33 cellular contexts compared by ENCODE assay signal in genomic region chr1:15217654-15218053, GRCh38. TPM values are rescaled to one million over a fixed set of nuclear protein-coding genes. Genes with fewer than 3 reads are reported as not detected.
"Had no signal": no experiment of that assay in that cellular context is flagged by ENCODE, and none has a peak within 500 bp of the region (broad histone marks: within the 10 kb centered on the region; RNA-seq: fewer than 3 reads in every experiment).

No MANE protein-coding gene starts in this region.

- DNase-seq: activated B cell treated with CpG ODN at 0.5 μM for 24 hours; activated CD4-positive, alpha-beta memory T cell treated with anti-CD3 and anti-CD28 coated beads for 36 hours; activated CD4-positive, alpha-beta T cell treated with anti-CD3 and anti-CD28 coated beads for 4 hours; activated CD4-positive, alpha-beta T cell treated with anti-CD3 and anti-CD28 coated beads, Interleukin-2, amount 50 U/mL, for 1 hour; activated CD4-positive, CD25-positive, alpha-beta regulatory T cell treated with anti-CD3 and anti-CD28 coated beads, Interleukin-2, amount 50 U/mL, for 72 hours; activated CD8-positive, alpha-beta memory T cell treated with anti-CD3 and anti-CD28 coated beads, Interleukin-2, amount 50 U/mL, for 4 hours; activated naive CD4-positive, alpha-beta T cell; activated naive CD4-positive, alpha-beta T cell treated with anti-CD3 and anti-CD28 coated beads, Interleukin-2, amount 50 U/mL, for 16 hours; activated naive CD8-positive, alpha-beta T cell treated with anti-CD3 and anti-CD28 coated beads for 36 hours; activated T-cell treated with anti-CD3 and anti-CD28 coated beads for 4 hours; activated T-cell treated with anti-CD3 and anti-CD28 coated beads, Interleukin-2, amount 50 U/mL, for 4 hours; amniotic stem cell; aorta; brain microvascular endothelial cell; central memory CD4-positive, alpha-beta T cell; MM.1S; MV-4-11; NCI-H1092; NCI-H1436 treated with DMSO at 0.1 percent for 48 hours; NCI-H1694 treated with DMSO at 0.1 percent for 48 hours; NCI-H2029; NCI-H345; NCI-H510A; NCI-H526; NCI-H748 treated with DMSO at 0.1 percent for 48 hours; NK-92 treated with Interleukin-12 subunit alpha and Interleukin-12 subunit beta, amount 100 ng/mL, for 24 hours; SHP77; SJCRH30; T1000 had no signal

- H3K9me3 Mint-ChIP-seq: activated B cell treated with CpG ODN at 0.5 μM for 24 hours; activated CD4-positive, alpha-beta memory T cell treated with anti-CD3 and anti-CD28 coated beads for 36 hours; activated naive CD8-positive, alpha-beta T cell treated with anti-CD3 and anti-CD28 coated beads for 36 hours; activated T-cell treated with anti-CD3 and anti-CD28 coated beads, Interleukin-2, amount 50 U/mL, for 4 hours; activated T-helper 1 cell treated with anti-CD3 and anti-CD28 coated beads, Interleukin-12 subunit alpha, Interleukin-12 subunit beta, Interleukin-2, Interleukin-4 antibody, amounts not matched to agents 30 ng/mL and 10 ng/mL and 1 ng/mL, durations not matched to agents 14 hours and 24 hours and 36 hours had no signal

- H3K4me2 ChIP-seq: KMS-11 had no signal

- H3K27me3 ChIP-seq: brain microvascular endothelial cell, SJCRH30 had no signal

- H3K27ac Mint-ChIP-seq: activated B cell treated with CpG ODN at 0.5 μM for 24 hours; activated CD4-positive, alpha-beta memory T cell treated with anti-CD3 and anti-CD28 coated beads for 36 hours; activated naive CD8-positive, alpha-beta T cell treated with anti-CD3 and anti-CD28 coated beads for 36 hours; activated T-helper 1 cell treated with anti-CD3 and anti-CD28 coated beads, Interleukin-12 subunit alpha, Interleukin-12 subunit beta, Interleukin-2, Interleukin-4 antibody, amounts not matched to agents 30 ng/mL and 10 ng/mL and 1 ng/mL, durations not matched to agents 14 hours and 24 hours and 36 hours had no signal

- H3K4me1 Mint-ChIP-seq: activated B cell treated with CpG ODN at 0.5 μM for 24 hours; activated naive CD8-positive, alpha-beta T cell treated with anti-CD3 and anti-CD28 coated beads for 36 hours had no signal

- H3K36me3 Mint-ChIP-seq: activated CD4-positive, alpha-beta memory T cell treated with anti-CD3 and anti-CD28 coated beads for 36 hours; activated naive CD8-positive, alpha-beta T cell treated with anti-CD3 and anti-CD28 coated beads for 36 hours had no signal

- H3K36me3 ChIP-seq: brain microvascular endothelial cell had no signal

- H3K27ac ChIP-seq: KMS-11, SJCRH30, SK-N-MC had no signal

- H3K4me3 Mint-ChIP-seq: activated B cell treated with CpG ODN at 0.5 μM for 24 hours; activated CD4-positive, alpha-beta memory T cell treated with anti-CD3 and anti-CD28 coated beads for 36 hours; activated naive CD8-positive, alpha-beta T cell treated with anti-CD3 and anti-CD28 coated beads for 36 hours; activated T-cell treated with anti-CD3 and anti-CD28 coated beads, Interleukin-2, amount 50 U/mL, for 4 hours; activated T-helper 1 cell treated with anti-CD3 and anti-CD28 coated beads, Interleukin-12 subunit alpha, Interleukin-12 subunit beta, Interleukin-2, Interleukin-4 antibody, amounts not matched to agents 30 ng/mL and 10 ng/mL and 1 ng/mL, durations not matched to agents 14 hours and 24 hours and 36 hours had no signal

- H3K4me3 ChIP-seq: SJCRH30, SK-N-MC had no signal

RNA-seq across cellular contexts. Expression of gene FHAD1, which starts 29.4 kb away (rescaled TPM):
- total RNA-seq: activated B cell treated with CpG ODN at 0.5 μM for 24 hours; activated CD4-positive, alpha-beta memory T cell treated with anti-CD3 and anti-CD28 coated beads for 36 hours; activated T-helper 1 cell treated with anti-CD3 and anti-CD28 coated beads, Interleukin-12 subunit alpha, Interleukin-12 subunit beta, Interleukin-2, Interleukin-4 antibody, amounts not matched to agents 30 ng/mL and 10 ng/mL and 1 ng/mL, durations not matched to agents 14 hours and 24 hours and 36 hours; T-helper 1 cell treated with Interleukin-12 subunit alpha and Interleukin-12 subunit beta and Interleukin-4 antibody, amounts not matched to agents 30 ng/mL and 1 ng/mL, for 36 hours had no signal
